Comparison of ENCODE assay signal across 31 cellular contexts in genomic region chr3:197420115-197420514, GRCh38.
A peak's percentile ranks its signal among the peaks of the same experiment; 100 is the strongest.
DNase-seq lines count a peak whose midpoint lies in the region; ATAC-seq, FAIRE-seq and TF ChIP-seq lines count a peak whose summit lies in the region.
"Had no signal": no experiment of that assay in that cellular context is flagged by ENCODE, and none has a peak within 500 bp of the region (broad histone marks: within the 10 kb centered on the region; RNA-seq: fewer than 3 reads in every experiment).

No MANE protein-coding gene starts in this region.

- no peak overlapping the region for H3K9ac ChIP-seq in endothelial cell of umbilical vein (replicated peaks; ENCODE audit: extremely low read depth, insufficient read depth, low read length)
- H3K9ac ChIP-seq: BLaER1 treated with 17β-estradiol and CSF1 and Interleukin-3, amounts not matched to agents 10 nM and 100 nM; neural progenitor cell had no signal

- intact Hi-C loops in endothelial cell of umbilical vein (cut with micrococcal nuclease) (no loop called here), left ventricle myocardium inferior (cut with micrococcal nuclease) (no loop called here), sciatic nerve (cut with DNase I) (no loop called here)

- H3K36me3 Mint-ChIP-seq in naive thymus-derived CD8-positive, alpha-beta T cell: no peaks in the 10 kb centered on the region
- H3K36me3 Mint-ChIP-seq: activated naive CD4-positive, alpha-beta T cell treated with anti-CD3 and anti-CD28 coated beads, Interleukin-2, amount 10 ng/mL, durations not matched to agents 7 days and 5 days; neural progenitor cell had no signal

- no peaks in the 10 kb centered on the region for H3K79me2 ChIP-seq in endothelial cell of umbilical vein (ENCODE audit: control insufficient read depth, insufficient read depth, low read length)

- no peak overlapping the region for H2AFZ ChIP-seq in endothelial cell of umbilical vein (ENCODE audit: low read depth, low read length)
- H2AFZ ChIP-seq: neural progenitor cell had no signal

- H3K27me3 Mint-ChIP-seq in naive thymus-derived CD8-positive, alpha-beta T cell: peaks cover 0 to 6% (median 0%) of the 10 kb centered on the region in 5 donors

- no peak overlapping the region for H3K27ac ChIP-seq in endothelial cell of umbilical vein (ENCODE audit: insufficient read depth, low read depth, low read length)
- H3K27ac ChIP-seq in left ventricle myocardium inferior (replicated peaks): peak overlapping the region; percentile 63
- H3K27ac ChIP-seq: BLaER1 treated with 17β-estradiol and CSF1 and Interleukin-3, amounts not matched to agents 10 nM and 100 nM; lower lobe of right lung; neural progenitor cell; vagina; VCaP had no signal

- H3K4me1 ChIP-seq in endothelial cell of umbilical vein (ENCODE audit: control insufficient read depth, extremely low read depth, insufficient read depth, low read length) (peaks cover 7% of the 10 kb centered on the region), left ventricle myocardium inferior (peaks cover 21% of the 10 kb centered on the region)
- H3K4me1 ChIP-seq: lower lobe of right lung, vagina had no signal

- TF ChIP-seq POLR2A in endothelial cell of umbilical vein (IDR thresholded peaks at IDR 0.05; ENCODE audit: low read depth, low read length): no peak

- FAIRE-seq in endothelial cell of umbilical vein (lab: Jason Lieb, UNC): no peak
- FAIRE-seq: frontal cortex, GM18507, islet of Langerhans, RCC 7860, small intestine had no signal

- H3K9me3 Mint-ChIP-seq in naive thymus-derived CD8-positive, alpha-beta T cell: peaks cover 0 to 4% (median 0%) of the 10 kb centered on the region in 9 donors
- H3K9me3 Mint-ChIP-seq: activated CD4-positive, alpha-beta T cell treated with anti-CD3 and anti-CD28 coated beads, Interleukin-2, amount 10 ng/mL, durations not matched to agents 24 days and 14 days; activated naive CD4-positive, alpha-beta T cell treated with anti-CD3 and anti-CD28 coated beads, Interleukin-2, amount 10 ng/mL, durations not matched to agents 7 days and 5 days; activated T-helper 1 cell treated with anti-CD3 and anti-CD28 coated beads, Interleukin-12 subunit alpha, Interleukin-12 subunit beta, Interleukin-2, Interleukin-4 antibody, amounts not matched to agents 30 ng/mL and 10 ng/mL and 1 ng/mL, durations not matched to agents 14 hours and 24 hours and 36 hours; neural progenitor cell; T-helper 1 cell treated with Interleukin-12 subunit alpha and Interleukin-12 subunit beta and Interleukin-4 antibody, amounts not matched to agents 30 μg/mL and 1 μg/mL, for 36 hours had no signal

- no peaks in the 10 kb centered on the region for H3K9me1 ChIP-seq in endothelial cell of umbilical vein (replicated peaks; ENCODE audit: control insufficient read depth, extremely low read depth, insufficient read depth, low read length)

- DNase-seq in RPMI7951 (ENCODE audit: low read depth): peak; percentile 63
- DNase-seq in endothelial cell of umbilical vein (ENCODE audit: low read depth, low spot score): peak; percentile 35
- DNase-seq in left ventricle myocardium inferior: no peak
- no peak for DNase-seq in sciatic nerve (ENCODE audit: low spot score)
- no peak for DNase-seq in H4 (ENCODE audit: low spot score)
- DNase-seq in retina: no peak
- no peak for DNase-seq in naive thymus-derived CD8-positive, alpha-beta T cell
- DNase-seq: activated CD4-positive, alpha-beta T cell treated with anti-CD3 and anti-CD28 coated beads, Interleukin-2, amount 10 ng/mL, durations not matched to agents 24 days and 14 days; activated naive CD4-positive, alpha-beta T cell treated with anti-CD3 and anti-CD28 coated beads, Interleukin-2, amount 10 ng/mL, durations not matched to agents 7 days and 5 days; COR-L47; effector CD4-positive, alpha-beta T cell; GF-D8; H7; lower lobe of right lung; NCI-H1048; NCI-H1930; NCI-H526 treated with DMSO at 0.1 percent for 48 hours; small intestine; stimulated activated CD4-positive, alpha-beta T cell treated with anti-CD3 and anti-CD28 coated beads, Interleukin-2, amount 100 ng/mL, for 24 hours had no signal

- H3K4me2 ChIP-seq in endothelial cell of umbilical vein (ENCODE audit: insufficient read depth, low read length): no peak overlapping the region
- H3K4me2 ChIP-seq: BLaER1 treated with 17β-estradiol and CSF1 and Interleukin-3, amounts not matched to agents 10 nM and 100 nM; neural progenitor cell had no signal

- peaks cover 4 to 10% of the 10 kb centered on the region in 2 experiments for H3K27me3 ChIP-seq in endothelial cell of umbilical vein (ENCODE audit: control insufficient read depth in 2 of 2, insufficient read depth in 2 of 2, low read length in 2 of 2)
- H3K27me3 ChIP-seq in left ventricle myocardium inferior (ENCODE audit: low read depth): no peaks in the 10 kb centered on the region
- H3K27me3 ChIP-seq: BLaER1 treated with 17β-estradiol and CSF1 and Interleukin-3, amounts not matched to agents 10 nM and 100 nM; neural progenitor cell; vagina had no signal

- POLR2A ChIA-PET in endothelial cell of umbilical vein (lab: Charles Lee): no interaction called here
- POLR2A ChIA-PET in naive thymus-derived CD8-positive, alpha-beta T cell (lab: Charles Lee): no interaction called here

- CTCF ChIA-PET in endothelial cell of umbilical vein (lab: Charles Lee): no interaction called here

- H3K4me1 Mint-ChIP-seq in naive thymus-derived CD8-positive, alpha-beta T cell: peaks cover 0 to 4% (median 0%) of the 10 kb centered on the region in 4 donors
- H3K4me1 Mint-ChIP-seq: activated naive CD4-positive, alpha-beta T cell treated with anti-CD3 and anti-CD28 coated beads, Interleukin-2, amount 10 ng/mL, durations not matched to agents 7 days and 5 days had no signal

- ATAC-seq in sciatic nerve (peak; percentile 67), HG03521 (IDR thresholded peaks at IDR 0.05; ENCODE audit: unreplicated experiment) (no peak)
- no peak for ATAC-seq in naive thymus-derived CD8-positive, alpha-beta T cell
- ATAC-seq: lower lobe of right lung had no signal

- TF ChIP-seq CTCF in endothelial cell of umbilical vein (IDR thresholded peaks at IDR 0.05; ENCODE audit: extremely low read depth in 1 of 2, insufficient read depth in 1 of 2, low read depth in 1 of 2, low read length in 2 of 2): no peak
- TF ChIP-seq CTCF in left ventricle myocardium inferior (IDR thresholded peaks at IDR 0.05; ENCODE audit: borderline replicate concordance): no peak

- BruUV-seq in endothelial cell of umbilical vein (replicated peaks; lab: Mats Ljungman, UMichigan): no TSS peak

- no peak overlapping the region for H3K4me3 Mint-ChIP-seq in naive thymus-derived CD8-positive, alpha-beta T cell
- H3K4me3 Mint-ChIP-seq: activated CD4-positive, alpha-beta T cell treated with anti-CD3 and anti-CD28 coated beads, Interleukin-2, amount 10 ng/mL, durations not matched to agents 24 days and 14 days; activated naive CD4-positive, alpha-beta T cell treated with anti-CD3 and anti-CD28 coated beads, Interleukin-2, amount 10 ng/mL, durations not matched to agents 7 days and 5 days; activated T-helper 1 cell treated with anti-CD3 and anti-CD28 coated beads, Interleukin-12 subunit alpha, Interleukin-12 subunit beta, Interleukin-2, Interleukin-4 antibody, amounts not matched to agents 30 ng/mL and 10 ng/mL and 1 ng/mL, durations not matched to agents 14 hours and 24 hours and 36 hours; neural progenitor cell; T-helper 1 cell treated with Interleukin-12 subunit alpha and Interleukin-12 subunit beta and Interleukin-4 antibody, amounts not matched to agents 30 μg/mL and 1 μg/mL, for 36 hours had no signal

- no peak overlapping the region for H3K27ac Mint-ChIP-seq in naive thymus-derived CD8-positive, alpha-beta T cell
- H3K27ac Mint-ChIP-seq: activated CD4-positive, alpha-beta T cell treated with anti-CD3 and anti-CD28 coated beads, Interleukin-2, amount 10 ng/mL, durations not matched to agents 24 days and 14 days; activated naive CD4-positive, alpha-beta T cell treated with anti-CD3 and anti-CD28 coated beads, Interleukin-2, amount 10 ng/mL, durations not matched to agents 7 days and 5 days; activated T-helper 1 cell treated with anti-CD3 and anti-CD28 coated beads, Interleukin-12 subunit alpha, Interleukin-12 subunit beta, Interleukin-2, Interleukin-4 antibody, amounts not matched to agents 30 ng/mL and 10 ng/mL and 1 ng/mL, durations not matched to agents 14 hours and 24 hours and 36 hours; neural progenitor cell; progenitor cell of endocrine pancreas; T-helper 1 cell treated with Interleukin-12 subunit alpha and Interleukin-12 subunit beta and Interleukin-4 antibody, amounts not matched to agents 30 μg/mL and 1 μg/mL, for 36 hours had no signal

- H4K20me1 ChIP-seq in endothelial cell of umbilical vein (replicated peaks; ENCODE audit: control insufficient read depth, extremely low read depth, insufficient read depth, low read length): no peaks in the 10 kb centered on the region
- H4K20me1 ChIP-seq: BLaER1 treated with 17β-estradiol and CSF1 and Interleukin-3, amounts not matched to agents 10 nM and 100 nM had no signal

- H3K9me3 ChIP-seq in endothelial cell of umbilical vein (replicated peaks; ENCODE audit: control insufficient read depth, insufficient read depth, low read length) (no peaks in the 10 kb centered on the region), left ventricle myocardium inferior (replicated peaks) (no peaks in the 10 kb centered on the region)
- H3K9me3 ChIP-seq: BLaER1 treated with 17β-estradiol and CSF1 and Interleukin-3, amounts not matched to agents 10 nM and 100 nM; lower lobe of right lung; vagina had no signal

- dilution Hi-C loops in endothelial cell of umbilical vein (cut with MboI; ENCODE audit: extremely low pct_ligation_motif_present, low sequenced_read_pairs): no loop called here

- H3K36me3 ChIP-seq in endothelial cell of umbilical vein (ENCODE audit: control insufficient read depth in 2 of 2, extremely low read depth in 1 of 2, insufficient read depth in 2 of 2, low read length in 2 of 2): no peaks in the 10 kb centered on the region
- H3K36me3 ChIP-seq in left ventricle myocardium inferior: no peaks in the 10 kb centered on the region
- H3K36me3 ChIP-seq: BLaER1 treated with 17β-estradiol and CSF1 and Interleukin-3, amounts not matched to agents 10 nM and 100 nM; lower lobe of right lung; neural progenitor cell; vagina had no signal

- H3K4me3 ChIP-seq in endothelial cell of umbilical vein (replicated peaks in 1 of 3; ENCODE audit: insufficient read depth in 1 of 3, low read depth in 1 of 3, low read length in 3 of 3) (no peak overlapping the region), left ventricle myocardium inferior (no peak overlapping the region)
- H3K4me3 ChIP-seq: BLaER1 treated with 17β-estradiol and CSF1 and Interleukin-3, amounts not matched to agents 10 nM and 100 nM; lower lobe of right lung; neural progenitor cell; vagina had no signal

TF ChIP-seq in endothelial cell of umbilical vein, 7 proteins besides CTCF, POLR2A, EP300 and RAD21:
- TF ChIP-seq JUN (IDR thresholded peaks at IDR 0.05; ENCODE audit: borderline replicate concordance, insufficient read depth, insufficient read length, low read depth) (no peak), FOS (IDR thresholded peaks at IDR 0.05; ENCODE audit: borderline replicate concordance, insufficient read depth, low read length) (no peak), GATA2 (IDR thresholded peaks at IDR 0.05; ENCODE audit: insufficient read depth, insufficient read length, low read depth, low read length) (no peak), MYC (IDR thresholded peaks at IDR 0.05; ENCODE audit: low read depth, low read length) (no peak)

Comparison
In these comparisons a context has a peak if more than half of its experiments do, and no peak if none do; other contexts are left out.
1. DNase-seq: peak in RPMI7951 (single experiment) and endothelial cell of umbilical vein (single experiment); none in left ventricle myocardium inferior (single experiment), sciatic nerve (single experiment), H4 (single experiment), retina (single experiment) and naive thymus-derived CD8-positive, alpha-beta T cell (0 of 10).